Comparison of ENCODE assay signal across 8 cellular contexts in genomic region chr16:2339521-2340484, GRCh38. TPM values are rescaled to one million over a fixed set of nuclear protein-coding genes. Genes with fewer than 3 reads are reported as not detected.
DNase-seq lines count a peak whose midpoint lies in the region; ATAC-seq and TF ChIP-seq lines count a peak whose summit lies in the region.

No MANE protein-coding gene starts in this region.

- H3K27ac ChIP-seq in esophagus muscularis mucosa (replicated peaks in 1 of 4) (peak overlapping the region; percentile 61 to 79 (median 66)), thyroid gland (peak overlapping the region in 2 of 3 donors; percentile 27 to 45)

- H3K4me3 Mint-ChIP-seq in naive thymus-derived CD8-positive, alpha-beta T cell, result peak overlapping the region; percentile 75 to 91 (median 86)

- no peaks in the 10 kb centered on the region for H3K36me3 Mint-ChIP-seq in naive thymus-derived CD8-positive, alpha-beta T cell

- H3K36me3 ChIP-seq in esophagus muscularis mucosa (no peaks in the 10 kb centered on the region), thyroid gland (no peaks in the 10 kb centered on the region)

- TF ChIP-seq POLR2A in esophagus muscularis mucosa (IDR thresholded peaks at IDR 0.05; ENCODE audit: low read depth) (no peak), thyroid gland (IDR thresholded peaks at IDR 0.05) (no peak)

- peak overlapping the region; percentile 83 to 93 (median 85) for H3K4me3 ChIP-seq in esophagus muscularis mucosa
- H3K4me3 ChIP-seq in thyroid gland (replicated peaks in 1 of 3), result peak overlapping the region; percentile 59 to 95 (median 65)

- no peaks in the 10 kb centered on the region for H3K9me3 Mint-ChIP-seq in naive thymus-derived CD8-positive, alpha-beta T cell

- H3K27me3 Mint-ChIP-seq in naive thymus-derived CD8-positive, alpha-beta T cell, result peaks cover 0 to 5% (median 1%) of the 10 kb centered on the region in 5 donors

- H3K27ac Mint-ChIP-seq in naive thymus-derived CD8-positive, alpha-beta T cell, result peak overlapping the region in 6 of 10 donors; percentile 31 to 82 (median 70)

- POLR2A ChIA-PET in naive thymus-derived CD8-positive, alpha-beta T cell (lab: Charles Lee), result interaction anchor here (0.8 to 1.2 kb wide), 5 partner anchors 71 to 375 kb away, joined by 3 read pairs; partner anchors contain the start of genes RPS2 and TBC1D24

- H3K27me3 ChIP-seq in esophagus muscularis mucosa (no peaks in the 10 kb centered on the region), thyroid gland (no peaks in the 10 kb centered on the region)

- TF ChIP-seq CTCF in esophagus muscularis mucosa (IDR thresholded peaks at IDR 0.05) (peak in 1 of 3 experiments; percentile 10), thyroid gland (IDR thresholded peaks at IDR 0.05) (no peak)

- WGBS in esophagus muscularis mucosa, result 13% methylated on average over 26 of the region's 98 CpGs
- 17 to 21% methylated on average over 16 to 27 of the region's 98 CpGs for WGBS in thyroid gland, 2 donors

- intact Hi-C loops in esophagus muscularis mucosa (cut with DNase I) (loop anchor here (2.0 to 5.0 kb wide), 2 partner anchors 82 to 161 kb away; no protein-coding TSS in a partner anchor), thyroid gland (cut with DNase I) (loop anchor here (5.0 to 10.0 kb wide), 3 partner anchors 45 to 162 kb away; no protein-coding TSS in a partner anchor)

- H3K4me1 ChIP-seq in esophagus muscularis mucosa, result peaks cover 19 to 43% (median 26%) of the 10 kb centered on the region in 4 donors
- peaks cover 20 to 31% of the 10 kb centered on the region in 2 donors for H3K4me1 ChIP-seq in thyroid gland

- ATAC-seq in HG02840 (IDR thresholded peaks at IDR 0.05; ENCODE audit: low FRiP score, unreplicated experiment), result peak; percentile 31
- peak; percentile 50 to 65 for ATAC-seq in naive thymus-derived CD8-positive, alpha-beta T cell

- H3K4me1 Mint-ChIP-seq in naive thymus-derived CD8-positive, alpha-beta T cell, result peaks cover 5 to 25% (median 12%) of the 10 kb centered on the region in 4 donors

- peak; percentile 18 for DNase-seq in activated gamma-delta T cell treated with Interleukin-2 at 50 U/mL for 16 hours
- DNase-seq in activated gamma-delta T cell (lab: John Stamatoyannopoulos, UW), result no peak
- DNase-seq in NCI-H345 (lab: John Stamatoyannopoulos, UW), result peak; percentile 49
- peak; percentile 39 for DNase-seq in activated CD8-positive, alpha-beta memory T cell treated with anti-CD3 and anti-CD28 coated beads, Interleukin-2, amount 50 U/mL, for 4 hours
- DNase-seq in esophagus muscularis mucosa (ENCODE audit: extremely low spot score), result no peak
- DNase-seq in naive thymus-derived CD8-positive, alpha-beta T cell, result peak in 8 of 10 donors; percentile 13 to 49 (median 34)
- peak; percentile 60 to 65 for DNase-seq in thyroid gland

- H3K9me3 ChIP-seq in esophagus muscularis mucosa (no peaks in the 10 kb centered on the region), thyroid gland (no peaks in the 10 kb centered on the region)

- no peak for TF ChIP-seq EP300 in esophagus muscularis mucosa (IDR thresholded peaks at IDR 0.05)

RNA-seq across cellular contexts. Expression of gene ABCA3, which starts 0.7 kb away (rescaled TPM):
- total RNA-seq in esophagus muscularis mucosa (10 to 100 TPM; 10.4 to 30.7 (median 18.1) TPM), thyroid gland (10 to 100 TPM; 36.5 to 66.7 (median 60.4) TPM)
- 1 to 10 TPM; 7.8 to 8.2 TPM for total RNA-seq in naive thymus-derived CD8-positive, alpha-beta T cell
- polyA plus RNA-seq in naive thymus-derived CD8-positive, alpha-beta T cell, result 1 to 10 TPM; 1.2 to 2.2 (median 2.1) TPM

Comparison
In these comparisons a context has a peak if more than half of its experiments do, and no peak if none do; other contexts are left out.
1. DNase-seq: peak in activated gamma-delta T cell treated with Interleukin-2 at 50 U/mL for 16 hours (single experiment), NCI-H345 (single experiment), activated CD8-positive, alpha-beta memory T cell treated with anti-CD3 and anti-CD28 coated beads, Interleukin-2, amount 50 U/mL, for 4 hours (single experiment), naive thymus-derived CD8-positive, alpha-beta T cell (8 of 10) and thyroid gland (2 of 2); none in activated gamma-delta T cell (single experiment) and esophagus muscularis mucosa (single experiment).